Comparison of ENCODE assay signal across 21 cellular contexts in genomic region chr6:136901212-136901784, GRCh38.
"Had no signal": no experiment of that assay in that cellular context is flagged by ENCODE, and none has a peak within 500 bp of the region (broad histone marks: within the 10 kb centered on the region; RNA-seq: fewer than 3 reads in every experiment).

No MANE protein-coding gene starts in this region.

- H3K4me1 Mint-ChIP-seq: memory B cell; mesothelial cell of epicardium; neural progenitor cell; stimulated activated naive B cell treated with anti-CD40 and anti-IgM and Interleukin-4, amounts not matched to agents 10 μg/mL and 1 μg/mL and 100 μg/mL, for 72 hours; stimulated activated naive CD8-positive, alpha-beta T cell treated with anti-CD3 and anti-CD28 coated beads, Interleukin-15, amount 100 ng/mL, for 72 hours had no signal

- H3K9me3 Mint-ChIP-seq: memory B cell; mesothelial cell of epicardium; natural killer cell treated with Interleukin-12 subunit alpha and Interleukin-12 subunit beta and Interleukin-15 and Interleukin-18, amount 100 ng/mL, for 72 hours; neural progenitor cell; stimulated activated naive B cell treated with anti-CD40 and anti-IgM and Interleukin-4, amounts not matched to agents 10 μg/mL and 1 μg/mL and 100 μg/mL, for 72 hours; stimulated activated naive CD8-positive, alpha-beta T cell treated with anti-CD3 and anti-CD28 coated beads, Interleukin-15, amount 100 ng/mL, for 72 hours had no signal

- H3K4me3 Mint-ChIP-seq: memory B cell; mesothelial cell of epicardium; natural killer cell treated with Interleukin-12 subunit alpha and Interleukin-12 subunit beta and Interleukin-15 and Interleukin-18, amount 100 ng/mL, for 72 hours; neural progenitor cell; stimulated activated naive B cell treated with anti-CD40 and anti-IgM and Interleukin-4, amounts not matched to agents 10 μg/mL and 1 μg/mL and 100 μg/mL, for 72 hours; stimulated activated naive CD8-positive, alpha-beta T cell treated with anti-CD3 and anti-CD28 coated beads, Interleukin-15, amount 100 ng/mL, for 72 hours had no signal

- ATAC-seq: foreskin keratinocyte; left cardiac atrium; lower lobe of right lung; natural killer cell treated with Interleukin-12 subunit alpha and Interleukin-12 subunit beta and Interleukin-15 and Interleukin-18, amount 100 ng/mL, for 72 hours; sciatic nerve; stimulated activated naive B cell treated with anti-CD40 and anti-IgM and Interleukin-4, amounts not matched to agents 10 μg/mL and 1 μg/mL and 100 μg/mL, for 72 hours; stimulated activated naive CD8-positive, alpha-beta T cell treated with anti-CD3 and anti-CD28 coated beads, Interleukin-15, amount 100 ng/mL, for 72 hours had no signal

- H3K27ac Mint-ChIP-seq: memory B cell; mesothelial cell of epicardium; natural killer cell treated with Interleukin-12 subunit alpha and Interleukin-12 subunit beta and Interleukin-15 and Interleukin-18, amount 100 ng/mL, for 72 hours; neural progenitor cell; stimulated activated naive B cell treated with anti-CD40 and anti-IgM and Interleukin-4, amounts not matched to agents 10 μg/mL and 1 μg/mL and 100 μg/mL, for 72 hours; stimulated activated naive CD8-positive, alpha-beta T cell treated with anti-CD3 and anti-CD28 coated beads, Interleukin-15, amount 100 ng/mL, for 72 hours had no signal

- DNase-seq: colonic mucosa; dermis blood vessel endothelial cell; foreskin keratinocyte; kidney; left cardiac atrium; left ventricle myocardium inferior; lower lobe of right lung; nucleus accumbens; ovary; spleen; stimulated activated CD4-positive, alpha-beta T cell treated with anti-CD3 and anti-CD28 coated beads, Interleukin-15, amount 100 ng/mL, for 24 hours; stimulated activated CD4-positive, alpha-beta T cell treated with anti-CD3 and anti-CD28 coated beads, Interleukin-1b, Interleukin-23, amount 100 ng/mL, for 48 hours; stimulated activated CD4-positive, alpha-beta T cell treated with anti-CD3 and anti-CD28 coated beads, Interleukin-4, amount 100 ng/mL, for 24 hours; stimulated activated naive B cell treated with anti-CD40 and anti-IgM and Interleukin-4, amounts not matched to agents 10 μg/mL and 1 μg/mL and 100 μg/mL, for 72 hours; stimulated activated naive CD8-positive, alpha-beta T cell treated with anti-CD3 and anti-CD28 coated beads, Interleukin-15, amount 100 ng/mL, for 72 hours; transverse colon had no signal
